Comparison of ENCODE assay signal across 9 cellular contexts in the genomic region with DNA sequence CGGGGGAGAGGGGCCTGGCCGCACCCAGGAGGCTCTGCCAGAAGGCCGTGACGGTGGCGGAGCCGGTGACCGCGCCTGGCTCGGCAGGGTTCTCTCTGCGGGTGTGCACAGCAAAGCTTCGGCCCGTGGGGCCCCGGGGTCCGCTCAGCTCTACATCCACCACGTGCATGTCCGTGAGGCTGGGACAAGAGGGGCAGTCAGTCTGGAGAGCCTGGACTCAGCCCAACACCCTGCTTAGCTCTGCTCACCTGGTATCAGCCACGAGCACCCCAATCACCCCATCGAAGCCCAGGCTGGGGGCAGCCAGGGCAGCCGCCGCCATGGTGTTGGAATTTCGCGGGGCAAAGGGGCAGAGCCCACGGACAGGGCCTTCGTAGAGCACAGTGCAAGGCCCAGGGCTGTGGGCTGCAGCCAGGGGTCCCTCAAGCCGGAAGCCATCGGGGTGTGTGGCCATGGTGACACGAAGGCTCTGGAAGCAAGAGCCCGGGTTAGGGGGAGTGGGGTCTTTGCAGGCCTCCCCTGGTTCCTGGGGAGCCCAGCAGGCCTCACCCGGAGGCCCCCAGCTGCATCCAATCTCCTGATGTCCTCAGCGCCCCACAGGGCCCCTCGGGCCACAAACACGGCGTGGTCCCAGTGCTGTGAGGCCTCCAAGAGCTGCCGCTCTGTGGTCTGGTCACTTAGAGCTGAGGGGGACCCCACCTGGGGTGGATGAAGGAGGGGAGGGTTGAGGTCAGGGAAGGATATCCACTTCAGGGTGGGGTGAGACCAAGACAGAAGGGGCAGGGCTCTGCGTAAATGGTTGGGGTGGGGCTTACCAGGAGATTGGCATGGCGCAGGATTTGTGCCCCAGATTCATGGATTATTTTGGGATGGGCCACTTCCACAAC. TPM values are rescaled to one million over a fixed set of nuclear protein-coding genes. Genes with fewer than 3 reads are reported as not detected.
DNase-seq lines count a peak whose midpoint lies in the region; ATAC-seq and TF ChIP-seq lines count a peak whose summit lies in the region.
"Had no signal": no experiment of that assay in that cellular context is flagged by ENCODE, and none has a peak within 500 bp of the region (broad histone marks: within the 10 kb centered on the region; RNA-seq: fewer than 3 reads in every experiment).

No MANE protein-coding gene starts in this region.

- H3K9ac ChIP-seq in adipocyte (ENCODE audit: low read length): no peak overlapping the region

- H3K9me3 Mint-ChIP-seq in T-helper 2 cell treated with Interferon-gamma antibody and Interleukin-4, amounts not matched to agents 5 μg/mL and 100 μg/mL, for 36 hours: no peaks in the 10 kb centered on the region

- H3K9me3 ChIP-seq in adipocyte (ENCODE audit: control insufficient read depth, low read length) (no peaks in the 10 kb centered on the region), mucosa of descending colon (no peaks in the 10 kb centered on the region)

- H3K27me3 Mint-ChIP-seq in T-helper 2 cell treated with Interferon-gamma antibody and Interleukin-4, amounts not matched to agents 5 μg/mL and 100 μg/mL, for 36 hours (ENCODE audit: low read depth): no peaks in the 10 kb centered on the region

- H3K4me1 ChIP-seq in adipocyte (ENCODE audit: control insufficient read depth, insufficient read depth, low read length) (peaks cover 8% of the 10 kb centered on the region), mucosa of descending colon (ENCODE audit: low read depth) (peaks cover 5% of the 10 kb centered on the region)

- TF ChIP-seq CTCF in GM06990 (IDR thresholded peaks at IDR 0.05; ENCODE audit: insufficient read depth, low read length, poor library complexity, severe bottlenecking) (no peak), mucosa of descending colon (IDR thresholded peaks at IDR 0.05) (no peak), omental fat pad (IDR thresholded peaks at IDR 0.05) (no peak)

- DNase-seq in GM06990 (ENCODE audit: extremely low read depth, insufficient read length): no peak
- no peak for DNase-seq in adipocyte (ENCODE audit: low read depth)
- peak; percentile 34 to 64 (median 54) for DNase-seq in mucosa of descending colon
- no peak for DNase-seq in T-helper 2 cell treated with Interferon-gamma antibody and Interleukin-4, amounts not matched to agents 5 μg/mL and 100 μg/mL, for 36 hours (ENCODE audit: low spot score)
- no peak for DNase-seq in omental fat pad (ENCODE audit: low spot score)
- DNase-seq: GDM1, GOT3, T1000 had no signal

- H3K36me3 ChIP-seq in GM06990 (ENCODE audit: control insufficient read depth, insufficient read depth, low read length) (no peaks in the 10 kb centered on the region), adipocyte (ENCODE audit: control insufficient read depth, insufficient read depth, low read length, severe bottlenecking) (no peaks in the 10 kb centered on the region), mucosa of descending colon (ENCODE audit: low read depth) (peaks cover 3% of the 10 kb centered on the region)

- H3K4me3 Mint-ChIP-seq in T-helper 2 cell treated with Interferon-gamma antibody and Interleukin-4, amounts not matched to agents 5 μg/mL and 100 μg/mL, for 36 hours: no peak overlapping the region

- H3K27me3 ChIP-seq in GM06990 (replicated peaks; ENCODE audit: control insufficient read depth, insufficient read depth, low read length): no peaks in the 10 kb centered on the region
- H3K27me3 ChIP-seq in adipocyte (replicated peaks; ENCODE audit: control insufficient read depth, insufficient read depth, low read length): no peaks in the 10 kb centered on the region

- H3K27ac Mint-ChIP-seq in T-helper 2 cell treated with Interferon-gamma antibody and Interleukin-4, amounts not matched to agents 5 μg/mL and 100 μg/mL, for 36 hours: no peak overlapping the region

- H3K4me1 Mint-ChIP-seq in T-helper 2 cell treated with Interferon-gamma antibody and Interleukin-4, amounts not matched to agents 5 μg/mL and 100 μg/mL, for 36 hours (ENCODE audit: low read depth): peaks cover 11% of the 10 kb centered on the region

- peaks cover 3% of the 10 kb centered on the region for H3K36me3 Mint-ChIP-seq in T-helper 2 cell treated with Interferon-gamma antibody and Interleukin-4, amounts not matched to agents 5 μg/mL and 100 μg/mL, for 36 hours (ENCODE audit: low read depth)

- ATAC-seq in mucosa of descending colon: no peak
- ATAC-seq in omental fat pad (ENCODE audit: low FRiP score): no peak
- ATAC-seq in HG03378 (IDR thresholded peaks at IDR 0.05; ENCODE audit: unreplicated experiment): no peak

- intact Hi-C loops in mucosa of descending colon (cut with DNase I, micrococcal nuclease): no loop called here

- H3K4me3 ChIP-seq in GM06990 (replicated peaks; ENCODE audit: low read depth, low read length) (peak overlapping the region; percentile 88), adipocyte (ENCODE audit: low read length) (peak overlapping the region; percentile 98), mucosa of descending colon (no peak overlapping the region)

RNA-seq across cellular contexts. Expression of gene ASPDH, which starts 1.4 kb away (rescaled TPM):
- total RNA-seq in mucosa of descending colon (not detected), omental fat pad (not detected)

RNA-seq across cellular contexts. Expression of gene JOSD2, which starts 1.4 kb away (rescaled TPM):
- total RNA-seq in mucosa of descending colon: 10 to 100 TPM; 33.4 to 41.2 (median 37.2) TPM
- total RNA-seq in omental fat pad: 10 to 100 TPM; 20.4 to 32.0 (median 23.0) TPM

RNA-seq across cellular contexts. Expression of gene GARIN5A, which starts 35.7 kb away (rescaled TPM):
- 1 to 10 TPM; 1.7 to 3.0 (median 2.6) TPM for total RNA-seq in mucosa of descending colon
- total RNA-seq in omental fat pad: 1 to 10 TPM in 1 of 4 donors, not detected in 3; 1.1 TPM

RNA-seq across cellular contexts. Expression of gene EMC10, which starts 36.0 kb away (rescaled TPM):
- total RNA-seq in mucosa of descending colon: 100 to 1,000 TPM in 2 of 3 donors, 10 to 100 TPM in 1; 79.6 to 121 (median 108) TPM
- total RNA-seq in omental fat pad: 10 to 100 TPM; 41.6 to 52.1 (median 47.5) TPM

RNA-seq across cellular contexts. Expression of gene LRRC4B, which starts 55.9 kb away (rescaled TPM):
- 1 to 10 TPM in 2 of 3 donors, under 1 TPM in 1; 0.52 to 4.8 (median 1.3) TPM for total RNA-seq in mucosa of descending colon
- 1 to 10 TPM in 3 of 4 donors, under 1 TPM in 1; 0.84 to 1.6 (median 1.4) TPM for total RNA-seq in omental fat pad

Comparison
In these comparisons a context has a peak if more than half of its experiments do, and no peak if none do; other contexts are left out.
1. DNase-seq: peak in mucosa of descending colon (3 of 3); none in GM06990 (single experiment), adipocyte (single experiment), T-helper 2 cell treated with Interferon-gamma antibody and Interleukin-4, amounts not matched to agents 5 μg/mL and 100 μg/mL, for 36 hours (single experiment) and omental fat pad (single experiment).